Comparison of ENCODE assay signal across 14 cellular contexts in genomic region chr6:112173401-112173800, GRCh38.
A peak's percentile ranks its signal among the peaks of the same experiment; 100 is the strongest.
DNase-seq lines count a peak whose midpoint lies in the region; TF ChIP-seq lines count a peak whose summit lies in the region.
"Had no signal": no experiment of that assay in that cellular context is flagged by ENCODE, and none has a peak within 500 bp of the region (broad histone marks: within the 10 kb centered on the region; RNA-seq: fewer than 3 reads in every experiment).

No MANE protein-coding gene starts in this region.

- DNase-seq in NCI-H82 (lab: John Stamatoyannopoulos, UW) (peak; percentile 7), NCI-H82 treated with DMSO at 0.1 percent for 48 hours (lab: John Stamatoyannopoulos, UW; ENCODE audit: unreplicated experiment) (no peak), dermis blood vessel endothelial cell (peak; percentile 52), iris pigment epithelial cell (ENCODE audit: low read depth) (peak; percentile 43), T-helper 1 cell (no peak), erythroblast (lab: John Stamatoyannopoulos, UW) (no peak), MG63 (no peak), nucleus accumbens (lab: John Stamatoyannopoulos, UW) (no peak)
- DNase-seq: AML-193; Caco-2; CD8-positive, alpha-beta memory T cell; DND-41; GF-D8 had no signal

- no peaks in the 10 kb centered on the region for H3K9me3 ChIP-seq in MG63
- H3K9me3 ChIP-seq: BLaER1, Caco-2 had no signal

- no peaks in the 10 kb centered on the region for H3K27me3 ChIP-seq in MG63
- H3K27me3 ChIP-seq: BLaER1 had no signal

- TF ChIP-seq POLR2A in erythroblast (IDR thresholded peaks at IDR 0.05; ENCODE audit: low read length), result no peak

- peaks cover 32% of the 10 kb centered on the region for H3K36me3 ChIP-seq in MG63
- H3K36me3 ChIP-seq: BLaER1 had no signal

- H3K4me3 ChIP-seq in MG63, result no peak overlapping the region
- H3K4me3 ChIP-seq: BLaER1 had no signal

Comparison
In these comparisons a context has a peak if more than half of its experiments do, and no peak if none do; other contexts are left out.
1. DNase-seq: peak in NCI-H82 (single experiment), dermis blood vessel endothelial cell (single experiment) and iris pigment epithelial cell (single experiment); none in NCI-H82 treated with DMSO at 0.1 percent for 48 hours (single experiment), T-helper 1 cell (0 of 5), erythroblast (0 of 2), MG63 (single experiment) and nucleus accumbens (0 of 56).